Comparison of ENCODE assay signal across 36 cellular contexts in the genomic region with DNA sequence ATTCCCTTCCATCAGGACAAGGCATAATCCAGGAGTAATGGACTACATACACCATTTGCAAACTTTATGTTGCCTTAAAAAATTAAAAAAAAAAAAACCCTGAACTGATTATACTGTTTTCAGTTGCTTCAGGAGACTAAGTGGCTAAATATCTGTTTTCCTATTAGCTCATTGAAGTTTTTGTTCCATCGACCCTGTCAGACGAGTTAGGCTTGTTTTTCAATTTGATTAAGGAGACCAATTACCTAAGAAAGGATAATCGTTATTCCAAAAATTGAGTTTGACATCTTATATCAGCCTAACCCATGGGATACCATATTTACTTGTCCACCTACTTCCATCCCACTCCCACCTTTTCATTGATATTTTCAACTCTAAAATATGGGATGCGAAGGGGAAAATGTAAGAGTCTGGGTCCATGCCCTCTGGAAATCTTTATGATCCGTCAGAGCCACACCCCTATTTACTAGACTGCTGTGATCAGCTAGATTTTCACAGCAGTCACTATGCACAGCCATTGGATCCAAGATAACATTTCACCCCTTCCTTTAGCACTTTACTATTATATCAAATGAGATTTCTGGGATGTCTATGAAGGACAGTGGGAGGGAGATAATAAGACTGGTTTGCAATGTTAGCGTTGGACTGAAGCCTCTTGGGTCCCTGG. TPM values are rescaled to one million over a fixed set of nuclear protein-coding genes. Genes with fewer than 3 reads are reported as not detected.
DNase-seq lines count a peak whose midpoint lies in the region; ATAC-seq and TF ChIP-seq lines count a peak whose summit lies in the region.
"Had no signal": no experiment of that assay in that cellular context is flagged by ENCODE, and none has a peak within 500 bp of the region (broad histone marks: within the 10 kb centered on the region; RNA-seq: fewer than 3 reads in every experiment).

No MANE protein-coding gene starts in this region.

- DNase-seq in MCF 10A (ENCODE audit: unreplicated experiment) = no peak
- no peak for DNase-seq in breast epithelium (ENCODE audit: low spot score in 2 of 2)
- DNase-seq in adipocyte (ENCODE audit: low read depth) = no peak
- DNase-seq in foreskin keratinocyte = peak in 1 of 2 donors; percentile 34
- no peak for DNase-seq in central memory CD4-positive, alpha-beta T cell
- DNase-seq: activated CD8-positive, alpha-beta memory T cell treated with anti-CD3 and anti-CD28 coated beads, Interleukin-2, amount 50 U/mL, for 48 hours; activated CD8-positive, alpha-beta T cell treated with anti-CD3 and anti-CD28 coated beads for 36 hours; Calu3; CD4-positive, CD25-positive, alpha-beta regulatory T cell; DMS79 treated with DMSO at 0.1 percent for 48 hours; effector memory CD4-positive, alpha-beta T cell; erythroblast; foreskin melanocyte; GDM1; GOT3; heart left ventricle; midbrain; naive B cell; NCI-H187; NCI-H524; NK-92 treated with Interleukin-12 subunit alpha and Interleukin-12 subunit beta, amount 100 ng/mL, for 24 hours; psoas muscle; SHP77; T-helper 2 cell had no signal

- H3K9ac ChIP-seq in adipocyte (ENCODE audit: low read length) = peak overlapping the region; percentile 26

- ATAC-seq in foreskin keratinocyte (no peak), HG03460 (IDR thresholded peaks at IDR 0.05; ENCODE audit: unreplicated experiment) (no peak), GM21515 (IDR thresholded peaks at IDR 0.05; ENCODE audit: unreplicated experiment) (no peak), HG03432 (IDR thresholded peaks at IDR 0.05; ENCODE audit: unreplicated experiment) (no peak)
- ATAC-seq: activated CD4-positive, CD25-positive, alpha-beta regulatory T cell treated with anti-CD3 and anti-CD28 coated beads, Interleukin-2, amount 50 U/mL, for 24 hours; activated CD8-positive, alpha-beta T cell treated with anti-CD3 and anti-CD28 coated beads for 36 hours; activated naive CD4-positive, alpha-beta T cell treated with anti-CD3 and anti-CD28 coated beads, Interleukin-2, amount 50 U/mL, for 72 hours had no signal

- no peaks in the 10 kb centered on the region for H3K27me3 Mint-ChIP-seq in MCF 10A (ENCODE audit: insufficient read depth, unreplicated experiment)
- H3K27me3 Mint-ChIP-seq: activated CD8-positive, alpha-beta T cell treated with anti-CD3 and anti-CD28 coated beads for 36 hours; CD4-positive, CD25-positive, alpha-beta regulatory T cell; IgD-negative memory B cell; naive B cell; stimulated activated memory B cell treated with anti-CD40 and anti-IgM and Interleukin-4, amounts not matched to agents 10 μg/mL and 1 μg/mL and 100 μg/mL, for 72 hours had no signal

- no peak overlapping the region for H3K27ac ChIP-seq in breast epithelium
- H3K27ac ChIP-seq in foreskin keratinocyte = peak overlapping the region; percentile 64
- H3K27ac ChIP-seq: A549, cardiac muscle cell, coronary artery, heart left ventricle, psoas muscle had no signal

- H3K27me3 ChIP-seq in breast epithelium (no peaks in the 10 kb centered on the region), adipocyte (replicated peaks; ENCODE audit: control insufficient read depth, insufficient read depth, low read length) (no peaks in the 10 kb centered on the region), foreskin keratinocyte (no peaks in the 10 kb centered on the region)

- no peak for TF ChIP-seq CTCF in MCF 10A (IDR thresholded peaks at IDR 0.05; ENCODE audit: unreplicated experiment)
- TF ChIP-seq CTCF in breast epithelium (IDR thresholded peaks at IDR 0.05) = no peak
- no peak for TF ChIP-seq CTCF in foreskin keratinocyte (conservative IDR thresholded peaks at IDR 0.05)

- POLR2A ChIA-PET in MCF 10A (lab: Yijun Ruan, JAX) = interaction anchor here (0.6 to 5.1 kb wide), 5 partner anchors 12 to 153 kb away, joined by 3 to 49 read pairs (median 4); partner anchors contain the start of gene SERBP1

- TF ChIP-seq POLR2A in breast epithelium (IDR thresholded peaks at IDR 0.05) = no peak

- H3K27ac Mint-ChIP-seq in MCF 10A (ENCODE audit: low read depth, unreplicated experiment) = peak overlapping the region; percentile 80
- H3K27ac Mint-ChIP-seq: activated CD8-positive, alpha-beta T cell treated with anti-CD3 and anti-CD28 coated beads for 36 hours; activated T-helper 2 cell treated with anti-CD3 and anti-CD28 coated beads, Interferon-gamma antibody, Interleukin-2, Interleukin-4, amounts not matched to agents 10 μg/mL and 5 μg/mL and 100 μg/mL, durations not matched to agents 14 hours and 24 hours and 36 hours; stimulated activated memory B cell treated with anti-CD40 and anti-IgM and Interleukin-4, amounts not matched to agents 10 μg/mL and 1 μg/mL and 100 μg/mL, for 72 hours had no signal

- H3K9me3 Mint-ChIP-seq in MCF 10A (ENCODE audit: unreplicated experiment) = no peaks in the 10 kb centered on the region
- H3K9me3 Mint-ChIP-seq: activated CD8-positive, alpha-beta T cell treated with anti-CD3 and anti-CD28 coated beads for 36 hours; activated naive CD4-positive, alpha-beta T cell treated with anti-CD3 and anti-CD28 coated beads, Interleukin-2, amount 50 U/mL, for 72 hours; activated T-helper 2 cell treated with anti-CD3 and anti-CD28 coated beads, Interferon-gamma antibody, Interleukin-2, Interleukin-4, amounts not matched to agents 10 μg/mL and 5 μg/mL and 100 μg/mL, durations not matched to agents 14 hours and 24 hours and 36 hours; CD4-positive, CD25-positive, alpha-beta regulatory T cell; HFFc6; IgD-negative memory B cell; naive B cell; stimulated activated memory B cell treated with anti-CD40 and anti-IgM and Interleukin-4, amounts not matched to agents 10 μg/mL and 1 μg/mL and 100 μg/mL, for 72 hours had no signal

- H3K9me3 ChIP-seq in breast epithelium (no peaks in the 10 kb centered on the region), adipocyte (ENCODE audit: control insufficient read depth, low read length) (no peaks in the 10 kb centered on the region)
- H3K9me3 ChIP-seq: A549, heart left ventricle, psoas muscle had no signal

- H3K36me3 ChIP-seq in breast epithelium (no peaks in the 10 kb centered on the region), adipocyte (ENCODE audit: control insufficient read depth, insufficient read depth, low read length, severe bottlenecking) (no peaks in the 10 kb centered on the region)
- H3K36me3 ChIP-seq: cardiac muscle cell, heart left ventricle had no signal

- intact Hi-C loops in MCF 10A (cut with micrococcal nuclease) = loop anchor here (1.0 to 5.0 kb wide), 2 partner anchors 83 to 581 kb away; no protein-coding TSS in a partner anchor
- intact Hi-C loops in breast epithelium (cut with DNase I; ENCODE audit: low total_unique reads) = loop anchor here (10.0 kb wide), 1 partner anchor 146 kb away; no protein-coding TSS in a partner anchor

- CTCF ChIA-PET in MCF 10A (lab: Yijun Ruan, JAX) = interaction anchor here (0.5 to 5.4 kb wide), 38 partner anchors 8 to 918 kb away, joined by 3 to 70 read pairs (median 5); no protein-coding TSS in a partner anchor

- no peaks in the 10 kb centered on the region for H3K36me3 Mint-ChIP-seq in MCF 10A (ENCODE audit: insufficient read depth, unreplicated experiment)
- H3K36me3 Mint-ChIP-seq: naive B cell had no signal

- peaks cover 14% of the 10 kb centered on the region for H3K4me1 Mint-ChIP-seq in MCF 10A (ENCODE audit: insufficient read depth, unreplicated experiment)

- H3K4me1 ChIP-seq in breast epithelium (peaks cover 0 to 9% of the 10 kb centered on the region in 2 donors), adipocyte (ENCODE audit: control insufficient read depth, insufficient read depth, low read length) (peaks cover 12% of the 10 kb centered on the region), foreskin keratinocyte (peaks cover 24% of the 10 kb centered on the region)
- H3K4me1 ChIP-seq: A549, heart left ventricle had no signal

- H3K4me3 Mint-ChIP-seq in MCF 10A (ENCODE audit: unreplicated experiment) = peak overlapping the region; percentile 67
- H3K4me3 Mint-ChIP-seq: activated CD8-positive, alpha-beta T cell treated with anti-CD3 and anti-CD28 coated beads for 36 hours; CD4-positive, CD25-positive, alpha-beta regulatory T cell; IgD-negative memory B cell; naive B cell; stimulated activated memory B cell treated with anti-CD40 and anti-IgM and Interleukin-4, amounts not matched to agents 10 μg/mL and 1 μg/mL and 100 μg/mL, for 72 hours had no signal

- no TSS peak for BruUV-seq in MCF 10A (replicated peaks; lab: Mats Ljungman, UMichigan)

- H3K4me3 ChIP-seq in breast epithelium = no peak overlapping the region
- H3K4me3 ChIP-seq in adipocyte (ENCODE audit: low read length) = no peak overlapping the region
- H3K4me3 ChIP-seq: A549, cardiac muscle cell, coronary artery, heart left ventricle, psoas muscle had no signal

RNA-seq across cellular contexts. Expression of gene IL12RB2, which starts 41.0 kb away (rescaled TPM):
- total RNA-seq in MCF 10A (2022) = not detected in 2 replicates
- 1 to 10 TPM in 1 of 3 donors, under 1 TPM in 2; 0.33 to 5.1 (median 0.59) TPM for total RNA-seq in breast epithelium
- total RNA-seq in foreskin keratinocyte = 1.9 and 2.1 TPM in 2 replicates
- 0.79 and 1.9 TPM in 2 replicates for polyA plus RNA-seq in foreskin keratinocyte
- total RNA-seq: Calu3, cardiac muscle cell, HFFc6 had no signal
- polyA plus RNA-seq: A549 had no signal
